Comparison of ENCODE assay signal across 8 cellular contexts in the genomic region with DNA sequence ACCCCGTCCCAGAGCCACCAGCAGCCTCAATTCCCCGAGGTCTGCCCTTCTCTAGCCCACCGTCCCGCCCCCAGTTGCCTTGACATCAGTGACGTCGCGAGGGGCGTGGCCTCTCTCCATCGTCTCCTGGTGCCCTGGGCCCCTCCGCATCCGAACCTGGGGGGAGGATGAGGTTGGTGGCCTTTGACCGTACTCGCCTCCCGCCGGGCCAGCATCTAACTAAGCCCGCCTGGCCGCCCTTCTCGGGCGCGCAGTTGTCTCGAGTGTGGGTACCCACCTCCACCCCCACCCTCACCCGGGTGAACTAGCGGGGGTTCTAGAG. TPM values are rescaled to one million over a fixed set of nuclear protein-coding genes. Genes with fewer than 3 reads are reported as not detected.
A peak's percentile ranks its signal among the peaks of the same experiment; 100 is the strongest.
DNase-seq lines count a peak whose midpoint lies in the region; ATAC-seq, FAIRE-seq and TF ChIP-seq lines count a peak whose summit lies in the region.

No MANE protein-coding gene starts in this region.

- H3K4me3 ChIP-seq in astrocyte of the cerebellum (ENCODE audit: low read depth, low read length) (peak overlapping the region; percentile 55), retinal pigment epithelial cell (ENCODE audit: low read length) (peak overlapping the region; percentile 62)

- in situ Hi-C loops in astrocyte of the cerebellum (cut with HindIII; ENCODE audit: low sequenced_read_pairs): no loop called here

- no peak for TF ChIP-seq CTCF in astrocyte of the cerebellum (IDR thresholded peaks at IDR 0.05; ENCODE audit: low read depth, low read length, missing control alignments)
- no peak for TF ChIP-seq CTCF in retinal pigment epithelial cell (conservative IDR thresholded peaks at IDR 0.05; ENCODE audit: low read depth, low read length)

- peak; percentile 58 for TF ChIP-seq POLR2A in GM12891 (IDR thresholded peaks at IDR 0.05; ENCODE audit: low read depth, low read length)

- DNase-seq in GM12891 (ENCODE audit: insufficient read length, low spot score): peak; percentile 88
- peak; percentile 73 for DNase-seq in NCI-H146 treated with DMSO at 0.1 percent for 48 hours (lab: John Stamatoyannopoulos, UW; ENCODE audit: unreplicated experiment)
- peak; percentile 67 for DNase-seq in T1000 (lab: John Stamatoyannopoulos, UW)
- DNase-seq in astrocyte of the cerebellum (ENCODE audit: low read depth): no peak
- DNase-seq in hippocampal formation (lab: John Stamatoyannopoulos, UW): peak; percentile 88 to 90
- DNase-seq in retinal pigment epithelial cell (ENCODE audit: low read depth): peak; percentile 64
- DNase-seq in RCC 7860 (ENCODE audit: low spot score): no peak

- FAIRE-seq in GM12891 (lab: Jason Lieb, UNC) (peak; percentile 90), RCC 7860 (lab: Jason Lieb, UNC) (no peak)

- peak; percentile 48 for ATAC-seq in HG02642 (IDR thresholded peaks at IDR 0.05; ENCODE audit: poor library complexity, unreplicated experiment)

TF ChIP-seq in GM12891, 5 proteins besides CTCF, POLR2A, EP300 and RAD21:
- TF ChIP-seq TAF1 (IDR thresholded peaks at IDR 0.05; ENCODE audit: low read depth, low read length) (peak; percentile 20), POLR2AphosphoS5 (IDR thresholded peaks at IDR 0.05; ENCODE audit: low read depth, low read length) (peak; percentile 75), SPI1 (IDR thresholded peaks at IDR 0.05; ENCODE audit: low read depth, low read length) (no peak)

RNA-seq across cellular contexts. Expression of a gene that starts 5.5 kb away (rescaled TPM):
- polyA plus RNA-seq in GM12891 (2012; ENCODE audit: low read depth, missing spikeins): 0.83 TPM

RNA-seq across cellular contexts. Expression of a gene that starts 42.7 kb away (rescaled TPM):
- 36.6 TPM for polyA plus RNA-seq in GM12891 (2012; ENCODE audit: low read depth, missing spikeins)

RNA-seq across cellular contexts. Expression of a gene that starts 45.0 kb away (rescaled TPM):
- not detected for polyA plus RNA-seq in GM12891 (2012; ENCODE audit: low read depth, missing spikeins)

RNA-seq across cellular contexts. Expression of a gene that starts 49.4 kb away (rescaled TPM):
- not detected for polyA plus RNA-seq in GM12891 (2012; ENCODE audit: low read depth, missing spikeins)

Comparison
In these comparisons a context has a peak if more than half of its experiments do, and no peak if none do; other contexts are left out.
1. DNase-seq: peak in GM12891 (single experiment), NCI-H146 treated with DMSO at 0.1 percent for 48 hours (single experiment), T1000 (single experiment), hippocampal formation (2 of 2) and retinal pigment epithelial cell (single experiment); none in astrocyte of the cerebellum (single experiment) and RCC 7860 (single experiment).